27 cellular contexts compared by ENCODE assay signal in the genomic region with DNA sequence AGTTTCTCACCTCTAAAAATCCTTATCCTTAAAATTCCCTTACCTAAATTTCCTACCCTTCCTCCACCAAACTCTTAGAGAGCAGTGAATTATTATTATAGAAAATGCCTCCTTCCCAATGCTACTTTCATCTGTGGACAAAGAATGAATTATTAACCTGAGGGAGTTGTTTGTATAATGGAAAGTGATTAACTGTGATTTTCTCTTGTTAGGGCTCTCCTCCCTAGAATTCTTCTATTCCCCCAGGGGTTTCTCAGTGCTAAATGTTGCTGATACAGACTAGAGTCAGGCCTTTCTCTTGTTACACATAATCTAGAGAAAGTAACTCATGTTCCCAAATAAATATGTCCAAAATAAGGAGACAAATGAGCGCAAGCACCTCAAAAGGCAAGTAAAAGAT.
"Had no signal": no experiment of that assay in that cellular context is flagged by ENCODE, and none has a peak within 500 bp of the region (broad histone marks: within the 10 kb centered on the region; RNA-seq: fewer than 3 reads in every experiment).

No MANE protein-coding gene starts in this region.

- H3K27ac ChIP-seq: cardiac muscle cell, esophagus squamous epithelium, foreskin keratinocyte, parathyroid adenoma, sigmoid colon, thoracic aorta, vagina, WERI-Rb-1 had no signal

- H3K27me3 Mint-ChIP-seq: activated CD4-positive, alpha-beta T cell treated with anti-CD3 and anti-CD28 coated beads, Interleukin-2, amount 10 ng/mL, durations not matched to agents 7 days and 5 days; activated naive CD8-positive, alpha-beta T cell treated with anti-CD3 and anti-CD28 coated beads, Interleukin-2, amount 50 U/mL, for 24 hours; stimulated activated naive B cell treated with anti-CD40 and anti-IgM and Interleukin-4, amounts not matched to agents 10 μg/mL and 1 μg/mL and 100 μg/mL, for 72 hours; type B pancreatic cell had no signal

- DNase-seq: activated CD4-positive, alpha-beta T cell treated with anti-CD3 and anti-CD28 coated beads, Interleukin-2, amount 10 ng/mL, durations not matched to agents 7 days and 5 days; activated CD4-positive, CD25-positive, alpha-beta regulatory T cell treated with anti-CD3 and anti-CD28 coated beads, Interleukin-2, amount 50 U/mL, for 72 hours; activated CD8-positive, alpha-beta T cell treated with anti-CD3 and anti-CD28 coated beads, Interleukin-2, amount 10 ng/mL, durations not matched to agents 7 days and 5 days; activated gamma-delta T cell; activated naive CD4-positive, alpha-beta T cell treated with anti-CD3 and anti-CD28 coated beads, Interleukin-2, amount 50 U/mL, for 16 hours; activated naive CD8-positive, alpha-beta T cell treated with anti-CD3 and anti-CD28 coated beads, Interleukin-2, amount 50 U/mL, for 24 hours; cortex of kidney; endodermal cell; esophagus squamous epithelium; foreskin keratinocyte; immature natural killer cell; left ventricle myocardium superior; mammary epithelial cell; midbrain; nucleus accumbens; sigmoid colon; stimulated activated CD4-positive, alpha-beta T cell treated with anti-CD3 and anti-CD28 coated beads, Interleukin-2, amount 100 ng/mL, for 48 hours; stimulated activated CD8-positive, alpha-beta memory T cell treated with anti-CD3 and anti-CD28 coated beads, Interleukin-4, amount 100 ng/mL, for 48 hours; stimulated activated naive B cell treated with anti-CD40 and anti-IgM and Interleukin-4, amounts not matched to agents 10 μg/mL and 1 μg/mL and 100 μg/mL, for 72 hours; WERI-Rb-1 had no signal

- H3K4me3 Mint-ChIP-seq: activated CD4-positive, alpha-beta T cell treated with anti-CD3 and anti-CD28 coated beads, Interleukin-2, amount 10 ng/mL, durations not matched to agents 7 days and 5 days; activated CD8-positive, alpha-beta T cell treated with anti-CD3 and anti-CD28 coated beads, Interleukin-2, amount 10 ng/mL, durations not matched to agents 7 days and 5 days; activated naive CD8-positive, alpha-beta T cell treated with anti-CD3 and anti-CD28 coated beads, Interleukin-2, amount 50 U/mL, for 24 hours; activated T-helper 1 cell treated with anti-CD3 and anti-CD28 coated beads, Interleukin-12 subunit alpha, Interleukin-12 subunit beta, Interleukin-2, Interleukin-4 antibody, amounts not matched to agents 30 ng/mL and 10 ng/mL and 1 ng/mL, durations not matched to agents 14 hours and 24 hours and 36 hours; endodermal cell; immature natural killer cell; natural killer cell treated with Interleukin-12 subunit alpha and Interleukin-12 subunit beta and Interleukin-15 and Interleukin-18, amount 100 ng/mL, for 72 hours; stimulated activated naive B cell treated with anti-CD40 and anti-IgM and Interleukin-4, amounts not matched to agents 10 μg/mL and 1 μg/mL and 100 μg/mL, for 72 hours; type B pancreatic cell had no signal

- H3K27ac Mint-ChIP-seq: activated CD4-positive, alpha-beta T cell treated with anti-CD3 and anti-CD28 coated beads, Interleukin-2, amount 10 ng/mL, durations not matched to agents 7 days and 5 days; activated CD8-positive, alpha-beta T cell treated with anti-CD3 and anti-CD28 coated beads, Interleukin-2, amount 10 ng/mL, durations not matched to agents 7 days and 5 days; activated naive CD8-positive, alpha-beta T cell treated with anti-CD3 and anti-CD28 coated beads, Interleukin-2, amount 50 U/mL, for 24 hours; activated T-helper 1 cell treated with anti-CD3 and anti-CD28 coated beads, Interleukin-12 subunit alpha, Interleukin-12 subunit beta, Interleukin-2, Interleukin-4 antibody, amounts not matched to agents 30 ng/mL and 10 ng/mL and 1 ng/mL, durations not matched to agents 14 hours and 24 hours and 36 hours; endodermal cell; immature natural killer cell; natural killer cell treated with Interleukin-12 subunit alpha and Interleukin-12 subunit beta and Interleukin-15 and Interleukin-18, amount 100 ng/mL, for 72 hours; stimulated activated naive B cell treated with anti-CD40 and anti-IgM and Interleukin-4, amounts not matched to agents 10 μg/mL and 1 μg/mL and 100 μg/mL, for 72 hours; type B pancreatic cell had no signal

- H3K9me3 ChIP-seq: esophagus squamous epithelium, sigmoid colon, thoracic aorta, vagina had no signal

- H3K36me3 Mint-ChIP-seq: natural killer cell treated with Interleukin-12 subunit alpha and Interleukin-12 subunit beta and Interleukin-15 and Interleukin-18, amount 100 ng/mL, for 72 hours had no signal

- H3K9me3 Mint-ChIP-seq: activated T-helper 1 cell treated with anti-CD3 and anti-CD28 coated beads, Interleukin-12 subunit alpha, Interleukin-12 subunit beta, Interleukin-2, Interleukin-4 antibody, amounts not matched to agents 30 ng/mL and 10 ng/mL and 1 ng/mL, durations not matched to agents 14 hours and 24 hours and 36 hours; natural killer cell treated with Interleukin-12 subunit alpha and Interleukin-12 subunit beta and Interleukin-15 and Interleukin-18, amount 100 ng/mL, for 72 hours had no signal

- H3K4me1 ChIP-seq: esophagus squamous epithelium, foreskin keratinocyte, parathyroid adenoma, sigmoid colon, vagina had no signal

- ATAC-seq: activated CD8-positive, alpha-beta T cell treated with anti-CD3 and anti-CD28 coated beads, Interleukin-2, amount 10 ng/mL, durations not matched to agents 7 days and 5 days; activated naive CD8-positive, alpha-beta T cell treated with anti-CD3 and anti-CD28 coated beads, Interleukin-2, amount 50 U/mL, for 24 hours; foreskin keratinocyte; left ventricle myocardium superior; natural killer cell treated with Interleukin-12 subunit alpha and Interleukin-12 subunit beta and Interleukin-15 and Interleukin-18, amount 100 ng/mL, for 72 hours; stimulated activated naive B cell treated with anti-CD40 and anti-IgM and Interleukin-4, amounts not matched to agents 10 μg/mL and 1 μg/mL and 100 μg/mL, for 72 hours had no signal

- H3K4me3 ChIP-seq: cardiac muscle cell, esophagus squamous epithelium, sigmoid colon, thoracic aorta, vagina had no signal
